In genomic region chr6:2157441-2158127, GRCh38 we compare ENCODE assay signal across 1 cellular context.
TF ChIP-seq lines count a peak whose summit lies in the region.

No MANE protein-coding gene starts in this region.

TF ChIP-seq in HCT116, 20 proteins besides CTCF, POLR2A, EP300 and RAD21 (continued from another document):
- TF ChIP-seq, protein P1, sequence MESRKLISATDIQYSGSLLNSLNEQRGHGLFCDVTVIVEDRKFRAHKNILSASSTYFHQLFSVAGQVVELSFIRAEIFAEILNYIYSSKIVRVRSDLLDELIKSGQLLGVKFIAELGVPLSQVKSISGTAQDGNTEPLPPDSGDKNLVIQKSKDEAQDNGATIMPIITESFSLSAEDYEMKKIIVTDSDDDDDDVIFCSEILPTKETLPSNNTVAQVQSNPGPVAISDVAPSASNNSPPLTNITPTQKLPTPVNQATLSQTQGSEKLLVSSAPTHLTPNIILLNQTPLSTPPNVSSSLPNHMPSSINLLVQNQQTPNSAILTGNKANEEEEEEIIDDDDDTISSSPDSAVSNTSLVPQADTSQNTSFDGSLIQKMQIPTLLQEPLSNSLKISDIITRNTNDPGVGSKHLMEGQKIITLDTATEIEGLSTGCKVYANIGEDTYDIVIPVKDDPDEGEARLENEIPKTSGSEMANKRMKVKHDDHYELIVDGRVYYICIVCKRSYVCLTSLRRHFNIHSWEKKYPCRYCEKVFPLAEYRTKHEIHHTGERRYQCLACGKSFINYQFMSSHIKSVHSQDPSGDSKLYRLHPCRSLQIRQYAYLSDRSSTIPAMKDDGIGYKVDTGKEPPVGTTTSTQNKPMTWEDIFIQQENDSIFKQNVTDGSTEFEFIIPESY (IDR thresholded peaks at IDR 0.05; ENCODE audit: extremely low read depth, insufficient replicate concordance, low read length) = no peak
- TF ChIP-seq YY1 (IDR thresholded peaks at IDR 0.05; ENCODE audit: extremely low read depth, insufficient replicate concordance, low read depth, low read length) = no peak
- TF ChIP-seq SP1 (IDR thresholded peaks at IDR 0.05; ENCODE audit: low read depth) = peak; percentile 29; the same call in 1 of the 2 replicates
- 0 out of 2 replicates have a peak, but pooled peaks have one; percentile 12 for TF ChIP-seq CEBPB (IDR thresholded peaks at IDR 0.05; ENCODE audit: low read depth)
- TF ChIP-seq CBX3 (IDR thresholded peaks at IDR 0.05; ENCODE audit: low read depth) = no peak
- no peak for TF ChIP-seq EZH2 (IDR thresholded peaks at IDR 0.05)
- no peak for TF ChIP-seq SIN3A (IDR thresholded peaks at IDR 0.05; ENCODE audit: low read depth)
- no peak for TF ChIP-seq MAX (IDR thresholded peaks at IDR 0.05)
- no peak for TF ChIP-seq ZFX (IDR thresholded peaks at IDR 0.05)
TF ChIP-seq in HCT116: peak in this region for 3.
